In genomic region chr7:75870557-75870956, GRCh38 we compare ENCODE assay signal across 1 cellular context.
A peak's percentile ranks its signal among the peaks of the same experiment; 100 is the strongest.
TF ChIP-seq lines count a peak whose summit lies in the region.

No MANE protein-coding gene starts in this region.

TF ChIP-seq in HepG2, 621 proteins besides CTCF, POLR2A, EP300 and RAD21:
- TF ChIP-seq MAFK (conservative IDR thresholded peaks at IDR 0.05 in 1 of 2, IDR thresholded peaks at IDR 0.05 in 1 of 2; ENCODE audit: low read length in 2 of 2) = no peak
- TF ChIP-seq ZNF768 (CRISPR knock-in tag; IDR thresholded peaks at IDR 0.05) = peak; percentile 47; the same call in 1 of the 2 replicates
- no peak for TF ChIP-seq KLF11 (CRISPR knock-in tag; IDR thresholded peaks at IDR 0.05)
TF ChIP-seq in HepG2: peak in this region for 1.
